Comparison of ENCODE assay signal across 15 cellular contexts in genomic region chr6:14975124-14975815, GRCh38.
DNase-seq lines count a peak whose midpoint lies in the region; ATAC-seq, FAIRE-seq and TF ChIP-seq lines count a peak whose summit lies in the region.
"Had no signal": no experiment of that assay in that cellular context is flagged by ENCODE, and none has a peak within 500 bp of the region (broad histone marks: within the 10 kb centered on the region; RNA-seq: fewer than 3 reads in every experiment).

No MANE protein-coding gene starts in this region.

- H3K9me2 ChIP-seq in hepatocyte (replicated peaks; ENCODE audit: insufficient read depth): no peaks in the 10 kb centered on the region

- no TSS peak for BruUV-seq in GM12878 (replicated peaks; lab: Mats Ljungman, UMichigan)

- no peak overlapping the region for H3K9ac ChIP-seq in GM12878 (ENCODE audit: control insufficient read depth, insufficient read depth, low read length)
- H3K9ac ChIP-seq: BLaER1 treated with 17β-estradiol and CSF1 and Interleukin-3, amounts not matched to agents 10 nM and 100 nM had no signal

- H3K79me2 ChIP-seq in GM12878 (ENCODE audit: control insufficient read depth, insufficient read depth, low read length) (no peaks in the 10 kb centered on the region), hepatocyte (no peaks in the 10 kb centered on the region)

- ATAC-seq in GM12878 (peak; percentile 62), body of pancreas (no peak), GM19463 (IDR thresholded peaks at IDR 0.05; ENCODE audit: unreplicated experiment) (no peak)
- ATAC-seq: effector memory CD8-positive, alpha-beta T cell had no signal

- H3K4me1 ChIP-seq in GM12878 (ENCODE audit: control insufficient read depth, insufficient read depth, low read length): peaks cover 7% of the 10 kb centered on the region; the same call in 1 of the 2 replicates
- no peaks in the 10 kb centered on the region for H3K4me1 ChIP-seq in hepatocyte (ENCODE audit: insufficient read depth)
- no peaks in the 10 kb centered on the region for H3K4me1 ChIP-seq in body of pancreas
- H3K4me1 ChIP-seq: right atrium auricular region had no signal

- TF ChIP-seq CTCF in GM12878 (IDR thresholded peaks at IDR 0.05 in 2 of 3, conservative IDR thresholded peaks at IDR 0.05 in 1 of 3; ENCODE audit: control insufficient read depth in 2 of 3, extremely low read depth in 1 of 3, insufficient read depth in 1 of 3, low read depth in 3 of 3, low read length in 3 of 3): no peak
- no peak for TF ChIP-seq CTCF in hepatocyte (IDR thresholded peaks at IDR 0.05; ENCODE audit: poor library complexity)
- TF ChIP-seq CTCF in body of pancreas (IDR thresholded peaks at IDR 0.05): no peak

- WGBS in GM12878 (ENCODE audit: insufficient coverage, insufficient replicate concordance, low lambda C conversion rate, missing lambda C conversion rate): 40% methylated on average over 7 of the region's 7 CpGs
- WGBS in hepatocyte (ENCODE audit: low lambda C conversion rate, missing lambda C conversion rate): 58% methylated on average over 7 of the region's 7 CpGs
- 38 to 39% methylated on average over 7 of the region's 7 CpGs for WGBS in body of pancreas, 2 donors

- H3K4me2 ChIP-seq in GM12878 (ENCODE audit: control insufficient read depth, insufficient read depth) (no peak overlapping the region), hepatocyte (no peak overlapping the region)

- no peaks in the 10 kb centered on the region for H4K20me1 ChIP-seq in GM12878 (ENCODE audit: control insufficient read depth, insufficient read depth)
- H4K20me1 ChIP-seq in hepatocyte (ENCODE audit: insufficient read depth, poor library complexity, severe bottlenecking): no peaks in the 10 kb centered on the region
- H4K20me1 ChIP-seq: BLaER1 treated with 17β-estradiol and CSF1 and Interleukin-3, amounts not matched to agents 10 nM and 100 nM had no signal

- TF ChIP-seq POLR2A in GM12878 (IDR thresholded peaks at IDR 0.05; ENCODE audit: low read depth, low read length) (no peak), body of pancreas (IDR thresholded peaks at IDR 0.05) (no peak)

- intact Hi-C loops in GM12878 (cut with micrococcal nuclease; ENCODE audit: unreplicated experiment): no loop called here
- intact Hi-C loops in body of pancreas (cut with DNase I): no loop called here

- H3K36me3 ChIP-seq in GM12878 (ENCODE audit: control insufficient read depth in 2 of 2, insufficient read depth in 2 of 2, low read length in 1 of 2): no peaks in the 10 kb centered on the region
- no peaks in the 10 kb centered on the region for H3K36me3 ChIP-seq in hepatocyte (replicated peaks; ENCODE audit: insufficient read depth, low read depth)
- H3K36me3 ChIP-seq in body of pancreas (replicated peaks in 1 of 2; ENCODE audit: insufficient read depth in 1 of 2, low read depth in 2 of 2): no peaks in the 10 kb centered on the region
- H3K36me3 ChIP-seq: BLaER1 treated with 17β-estradiol and CSF1 and Interleukin-3, amounts not matched to agents 10 nM and 100 nM; right atrium auricular region had no signal

- no peak for FAIRE-seq in GM12878 (lab: Jason Lieb, UNC)

- no peak for TF ChIP-seq EP300 in GM12878 (IDR thresholded peaks at IDR 0.05; ENCODE audit: borderline replicate concordance in 1 of 2, control insufficient read depth in 1 of 2, low read depth in 2 of 2, low read length in 2 of 2)

- H3K27me3 ChIP-seq in GM12878 (replicated peaks in 1 of 2; ENCODE audit: control insufficient read depth in 2 of 2, insufficient read depth in 2 of 2, low read length in 1 of 2): no peaks in the 10 kb centered on the region
- no peaks in the 10 kb centered on the region for H3K27me3 ChIP-seq in hepatocyte
- no peaks in the 10 kb centered on the region for H3K27me3 ChIP-seq in body of pancreas
- H3K27me3 ChIP-seq: BLaER1 treated with 17β-estradiol and CSF1 and Interleukin-3, amounts not matched to agents 10 nM and 100 nM; right atrium auricular region had no signal

- in situ Hi-C loops in GM12878 (cut with MboI): no loop called here

- no peak overlapping the region for H3K4me3 ChIP-seq in GM12878
- H3K4me3 ChIP-seq in hepatocyte: no peak overlapping the region
- no peak overlapping the region for H3K4me3 ChIP-seq in body of pancreas
- H3K4me3 ChIP-seq: BLaER1 treated with 17β-estradiol and CSF1 and Interleukin-3, amounts not matched to agents 10 nM and 100 nM; right atrium auricular region had no signal

- POLR2A ChIA-PET in GM12878 (lab: Charles Lee): interaction anchor here (0.6 kb wide), 1 partner anchor 38 kb away, joined by 3 read pairs; no protein-coding TSS in a partner anchor

- H3K27ac ChIP-seq in GM12878 (ENCODE audit: control insufficient read depth, insufficient read depth) (no peak overlapping the region), hepatocyte (no peak overlapping the region), body of pancreas (no peak overlapping the region)
- H3K27ac ChIP-seq: BLaER1 treated with 17β-estradiol and CSF1 and Interleukin-3, amounts not matched to agents 10 nM and 100 nM; right atrium auricular region had no signal

- DNase-seq in A172 (ENCODE audit: low spot score) (peak; percentile 31), GDM1 (lab: John Stamatoyannopoulos, UW) (peak; percentile 39), NCI-H146 treated with DMSO at 0.1 percent for 48 hours (lab: John Stamatoyannopoulos, UW; ENCODE audit: unreplicated experiment) (peak; percentile 17), GM12878 (ENCODE audit: low read depth, low spot score) (no peak), hepatocyte (ENCODE audit: low spot score) (no peak), body of pancreas (no peak)
- DNase-seq in stimulated activated CD4-positive, alpha-beta T cell treated with anti-CD3 and anti-CD28 coated beads, Interleukin-4, amount 100 ng/mL, for 4 hours: no peak
- DNase-seq: activated CD4-positive, alpha-beta T cell treated with anti-CD3 and anti-CD28 coated beads for 4 hours; effector memory CD8-positive, alpha-beta T cell; kidney glomerular epithelial cell; naive B cell; NCI-H526 treated with DMSO at 0.1 percent for 48 hours had no signal

- no peak for TF ChIP-seq RAD21 in GM12878 (IDR thresholded peaks at IDR 0.05; ENCODE audit: insufficient read depth, low read depth, low read length)

- CTCF ChIA-PET in GM12878 (lab: Yijun Ruan, JAX): interaction anchor here (0.6 to 0.7 kb wide), 2 partner anchors 412 to 1878 kb away, joined by 3 read pairs; no protein-coding TSS in a partner anchor

- RAD21 ChIA-PET in GM12878 (lab: Charles Lee; ENCODE audit: unreplicated experiment): interaction anchor here (0.7 to 1.1 kb wide), 2 partner anchors 48 to 72 kb away, joined by 3 read pairs; no protein-coding TSS in a partner anchor

- no peaks in the 10 kb centered on the region for H3K9me3 ChIP-seq in GM12878 (replicated peaks; ENCODE audit: control insufficient read depth, insufficient read depth, low read length)
- H3K9me3 ChIP-seq in hepatocyte (ENCODE audit: low read depth): no peaks in the 10 kb centered on the region
- no peaks in the 10 kb centered on the region for H3K9me3 ChIP-seq in body of pancreas
- H3K9me3 ChIP-seq: BLaER1 treated with 17β-estradiol and CSF1 and Interleukin-3, amounts not matched to agents 10 nM and 100 nM; right atrium auricular region had no signal

- H2AFZ ChIP-seq in GM12878 (ENCODE audit: control insufficient read depth, low read depth, low read length) (peak overlapping the region; percentile 35), hepatocyte (no peak overlapping the region)

- SMC1A ChIA-PET in GM12878 (lab: Charles Lee; ENCODE audit: uncharacterized antibody, unreplicated experiment): interaction anchor here (0.6 to 1.1 kb wide), 3 partner anchors 14 to 145 kb away, joined by 3 to 4 read pairs (median 4); no protein-coding TSS in a partner anchor

TF ChIP-seq in GM12878, 131 proteins besides CTCF, POLR2A, EP300 and RAD21:
- TF ChIP-seq MTA3 (IDR thresholded peaks at IDR 0.05; ENCODE audit: borderline replicate concordance, low read length) (no peak), POU2F2 (IDR thresholded peaks at IDR 0.05; ENCODE audit: borderline replicate concordance, low read depth, low read length) (no peak), ZBED1 (IDR thresholded peaks at IDR 0.05; ENCODE audit: borderline replicate concordance) (no peak), ZZZ3 (IDR thresholded peaks at IDR 0.05; ENCODE audit: control insufficient read depth, insufficient read length, low read depth) (no peak), CREB1 (IDR thresholded peaks at IDR 0.05; ENCODE audit: low read depth) (peak; percentile 43; the same call in 1 of the 2 replicates), POLR2AphosphoS5 (IDR thresholded peaks at IDR 0.05; ENCODE audit: low read length) (no peak)

Comparison
In these comparisons a context has a peak if more than half of its experiments do, and no peak if none do; other contexts are left out.
1. DNase-seq: peak in A172 (single experiment), GDM1 (single experiment) and NCI-H146 treated with DMSO at 0.1 percent for 48 hours (single experiment); none in GM12878 (single experiment), stimulated activated CD4-positive, alpha-beta T cell treated with anti-CD3 and anti-CD28 coated beads, Interleukin-4, amount 100 ng/mL, for 4 hours (0 of 2), hepatocyte (single experiment) and body of pancreas (0 of 4).